7 cellular contexts compared by ENCODE assay signal in genomic region chr2:176997074-176997791, GRCh38.
A peak's percentile ranks its signal among the peaks of the same experiment; 100 is the strongest.
DNase-seq lines count a peak whose midpoint lies in the region; ATAC-seq and TF ChIP-seq lines count a peak whose summit lies in the region.

No MANE protein-coding gene starts in this region.

- peak; percentile 49 for ATAC-seq in GM18499 (IDR thresholded peaks at IDR 0.05; ENCODE audit: insufficient read depth, unreplicated experiment)
- ATAC-seq in HG02610 (IDR thresholded peaks at IDR 0.05; ENCODE audit: unreplicated experiment) = peak; percentile 71
- no peak for ATAC-seq in left ventricle myocardium superior
- no peak for ATAC-seq in HG03521 (IDR thresholded peaks at IDR 0.05; ENCODE audit: unreplicated experiment)

- H3K27ac ChIP-seq in RWPE1 = no peak overlapping the region

- H3K27me3 ChIP-seq in kidney epithelial cell (ENCODE audit: control insufficient read depth, insufficient read depth, low read length) = no peaks in the 10 kb centered on the region

- intact Hi-C loops in left ventricle myocardium superior (cut with micrococcal nuclease) = no loop called here

- CTCF ChIA-PET in RWPE1 (lab: Yijun Ruan, JAX) = no interaction called here

- TF ChIP-seq CTCF in RWPE1 (conservative IDR thresholded peaks at IDR 0.05; ENCODE audit: low read depth) (no peak), kidney epithelial cell (IDR thresholded peaks at IDR 0.05; ENCODE audit: insufficient read depth, low read length, poor library complexity, severe bottlenecking) (no peak)

- H3K4me3 ChIP-seq in kidney epithelial cell (ENCODE audit: low read depth, low read length) = no peak overlapping the region

- no peaks in the 10 kb centered on the region for H3K36me3 ChIP-seq in kidney epithelial cell (ENCODE audit: control insufficient read depth, insufficient read depth, low read length)

- peak; percentile 14 for DNase-seq in RWPE1 (ENCODE audit: low spot score)
- DNase-seq in kidney epithelial cell (ENCODE audit: low read depth) = peak; percentile 39
- no peak for DNase-seq in left ventricle myocardium superior
- DNase-seq in dedifferentiated amniotic fluid mesenchymal stem cell (ENCODE audit: extremely low spot score) = no peak

- POLR2A ChIA-PET in RWPE1 (lab: Yijun Ruan, JAX; ENCODE audit: low non-redundant PET) = no interaction called here

Comparison
In these comparisons a context has a peak if more than half of its experiments do, and no peak if none do; other contexts are left out.
1. ATAC-seq: peak in GM18499 (single experiment) and HG02610 (single experiment); none in left ventricle myocardium superior (single experiment) and HG03521 (single experiment).
2. DNase-seq: peak in RWPE1 (single experiment) and kidney epithelial cell (single experiment); none in left ventricle myocardium superior (single experiment) and dedifferentiated amniotic fluid mesenchymal stem cell (single experiment).